Comparison of ENCODE assay signal across 14 cellular contexts in the genomic region with DNA sequence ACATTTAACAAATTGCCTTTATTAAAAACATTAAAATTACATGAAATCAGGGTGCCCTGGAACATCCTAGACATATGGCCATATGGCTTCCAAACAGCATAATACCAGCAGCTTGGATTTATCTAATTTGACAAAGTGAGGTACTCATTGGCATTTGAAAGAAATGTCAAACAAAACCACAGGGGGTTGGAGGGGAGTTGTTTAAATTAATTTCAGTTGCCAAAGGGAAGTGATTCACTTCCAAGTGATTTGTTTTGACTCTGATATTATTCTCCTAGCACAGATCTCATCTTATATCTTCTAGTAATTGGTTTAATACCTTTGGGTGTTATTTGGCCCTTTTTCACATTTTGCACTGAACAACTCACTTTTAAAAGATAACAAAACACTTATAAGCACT. TPM values are rescaled to one million over a fixed set of nuclear protein-coding genes. Genes with fewer than 3 reads are reported as not detected.
DNase-seq lines count a peak whose midpoint lies in the region; ATAC-seq lines count a peak whose summit lies in the region.
"Had no signal": no experiment of that assay in that cellular context is flagged by ENCODE, and none has a peak within 500 bp of the region (broad histone marks: within the 10 kb centered on the region; RNA-seq: fewer than 3 reads in every experiment).

No MANE protein-coding gene starts in this region.

- no peak for DNase-seq in activated naive CD8-positive, alpha-beta T cell treated with anti-CD3 and anti-CD28 coated beads, Interleukin-2, amount 50 U/mL, for 24 hours
- DNase-seq in activated naive CD8-positive, alpha-beta T cell treated with anti-CD3 and anti-CD28 coated beads for 36 hours = no peak
- DNase-seq in NCI-H446 treated with DMSO at 0.1 percent for 48 hours (lab: John Stamatoyannopoulos, UW) = peak; percentile 91
- peak; percentile 81 for DNase-seq in cerebellar cortex (ENCODE audit: low spot score)
- DNase-seq in activated CD4-positive, alpha-beta memory T cell treated with anti-CD3 and anti-CD28 coated beads for 36 hours = no peak
- DNase-seq in H4 (ENCODE audit: low spot score) = no peak
- no peak for DNase-seq in HT-29 (ENCODE audit: low spot score)
- DNase-seq: activated T-cell treated with anti-CD3 and anti-CD28 coated beads for 4 hours; amniotic stem cell; naive thymus-derived CD4-positive, alpha-beta T cell; NCI-H187; testis had no signal

- H3K9me3 Mint-ChIP-seq in activated naive CD8-positive, alpha-beta T cell treated with anti-CD3 and anti-CD28 coated beads, Interleukin-2, amount 50 U/mL, for 24 hours = no peaks in the 10 kb centered on the region
- no peaks in the 10 kb centered on the region for H3K9me3 Mint-ChIP-seq in activated naive CD8-positive, alpha-beta T cell treated with anti-CD3 and anti-CD28 coated beads for 36 hours
- H3K9me3 Mint-ChIP-seq in stimulated activated naive CD8-positive, alpha-beta T cell treated with anti-CD3 and anti-CD28 coated beads, Interleukin-15, Interleukin-2, amounts not matched to agents 100 ng/mL and 50 ng/mL, for 24 hours = no peaks in the 10 kb centered on the region
- no peaks in the 10 kb centered on the region for H3K9me3 Mint-ChIP-seq in activated CD4-positive, alpha-beta memory T cell treated with anti-CD3 and anti-CD28 coated beads for 36 hours

- H3K27me3 Mint-ChIP-seq in activated naive CD8-positive, alpha-beta T cell treated with anti-CD3 and anti-CD28 coated beads, Interleukin-2, amount 50 U/mL, for 24 hours = no peaks in the 10 kb centered on the region
- no peaks in the 10 kb centered on the region for H3K27me3 Mint-ChIP-seq in activated naive CD8-positive, alpha-beta T cell treated with anti-CD3 and anti-CD28 coated beads for 36 hours
- peaks cover 8% of the 10 kb centered on the region for H3K27me3 Mint-ChIP-seq in stimulated activated naive CD8-positive, alpha-beta T cell treated with anti-CD3 and anti-CD28 coated beads, Interleukin-15, Interleukin-2, amounts not matched to agents 100 ng/mL and 50 ng/mL, for 24 hours
- peaks cover 8% of the 10 kb centered on the region for H3K27me3 Mint-ChIP-seq in activated CD4-positive, alpha-beta memory T cell treated with anti-CD3 and anti-CD28 coated beads for 36 hours
- H3K27me3 Mint-ChIP-seq: progenitor cell of endocrine pancreas had no signal

- H3K4me3 Mint-ChIP-seq in activated naive CD8-positive, alpha-beta T cell treated with anti-CD3 and anti-CD28 coated beads, Interleukin-2, amount 50 U/mL, for 24 hours = peak overlapping the region; percentile 2
- no peak overlapping the region for H3K4me3 Mint-ChIP-seq in activated naive CD8-positive, alpha-beta T cell treated with anti-CD3 and anti-CD28 coated beads for 36 hours
- peak overlapping the region; percentile 12 for H3K4me3 Mint-ChIP-seq in stimulated activated naive CD8-positive, alpha-beta T cell treated with anti-CD3 and anti-CD28 coated beads, Interleukin-15, Interleukin-2, amounts not matched to agents 100 ng/mL and 50 ng/mL, for 24 hours
- H3K4me3 Mint-ChIP-seq in activated CD4-positive, alpha-beta memory T cell treated with anti-CD3 and anti-CD28 coated beads for 36 hours = no peak overlapping the region
- H3K4me3 Mint-ChIP-seq: naive thymus-derived CD4-positive, alpha-beta T cell had no signal

- ATAC-seq in activated naive CD8-positive, alpha-beta T cell treated with anti-CD3 and anti-CD28 coated beads, Interleukin-2, amount 50 U/mL, for 24 hours = peak; percentile 62
- ATAC-seq: naive thymus-derived CD4-positive, alpha-beta T cell had no signal

- H3K27ac Mint-ChIP-seq in activated naive CD8-positive, alpha-beta T cell treated with anti-CD3 and anti-CD28 coated beads, Interleukin-2, amount 50 U/mL, for 24 hours = no peak overlapping the region
- H3K27ac Mint-ChIP-seq in activated naive CD8-positive, alpha-beta T cell treated with anti-CD3 and anti-CD28 coated beads for 36 hours = no peak overlapping the region
- no peak overlapping the region for H3K27ac Mint-ChIP-seq in stimulated activated naive CD8-positive, alpha-beta T cell treated with anti-CD3 and anti-CD28 coated beads, Interleukin-15, Interleukin-2, amounts not matched to agents 100 ng/mL and 50 ng/mL, for 24 hours
- H3K27ac Mint-ChIP-seq in activated CD4-positive, alpha-beta memory T cell treated with anti-CD3 and anti-CD28 coated beads for 36 hours = no peak overlapping the region
- H3K27ac Mint-ChIP-seq: naive thymus-derived CD4-positive, alpha-beta T cell; progenitor cell of endocrine pancreas had no signal

- H3K4me1 Mint-ChIP-seq in activated naive CD8-positive, alpha-beta T cell treated with anti-CD3 and anti-CD28 coated beads, Interleukin-2, amount 50 U/mL, for 24 hours = peaks cover 35% of the 10 kb centered on the region
- peaks cover 19% of the 10 kb centered on the region for H3K4me1 Mint-ChIP-seq in activated naive CD8-positive, alpha-beta T cell treated with anti-CD3 and anti-CD28 coated beads for 36 hours
- H3K4me1 Mint-ChIP-seq in stimulated activated naive CD8-positive, alpha-beta T cell treated with anti-CD3 and anti-CD28 coated beads, Interleukin-15, Interleukin-2, amounts not matched to agents 100 ng/mL and 50 ng/mL, for 24 hours (ENCODE audit: low read depth) = peaks cover 33% of the 10 kb centered on the region
- peaks cover 19% of the 10 kb centered on the region for H3K4me1 Mint-ChIP-seq in activated CD4-positive, alpha-beta memory T cell treated with anti-CD3 and anti-CD28 coated beads for 36 hours (ENCODE audit: low read depth)

- peaks cover 2% of the 10 kb centered on the region for H3K36me3 Mint-ChIP-seq in activated naive CD8-positive, alpha-beta T cell treated with anti-CD3 and anti-CD28 coated beads, Interleukin-2, amount 50 U/mL, for 24 hours (ENCODE audit: low read depth)
- no peaks in the 10 kb centered on the region for H3K36me3 Mint-ChIP-seq in activated naive CD8-positive, alpha-beta T cell treated with anti-CD3 and anti-CD28 coated beads for 36 hours
- no peaks in the 10 kb centered on the region for H3K36me3 Mint-ChIP-seq in stimulated activated naive CD8-positive, alpha-beta T cell treated with anti-CD3 and anti-CD28 coated beads, Interleukin-15, Interleukin-2, amounts not matched to agents 100 ng/mL and 50 ng/mL, for 24 hours (ENCODE audit: low read depth)
- no peaks in the 10 kb centered on the region for H3K36me3 Mint-ChIP-seq in activated CD4-positive, alpha-beta memory T cell treated with anti-CD3 and anti-CD28 coated beads for 36 hours

- POLR2A ChIA-PET in activated CD4-positive, alpha-beta memory T cell treated with anti-CD3 and anti-CD28 coated beads for 36 hours (lab: Charles Lee) = interaction anchor here (0.5 kb wide), 1 partner anchor 136 kb away, joined by 3 read pairs; no protein-coding TSS in a partner anchor

- intact Hi-C loops in activated CD4-positive, alpha-beta memory T cell treated with anti-CD3 and anti-CD28 coated beads for 36 hours (cut with micrococcal nuclease) = no loop called here

- CTCF ChIA-PET in activated CD4-positive, alpha-beta memory T cell treated with anti-CD3 and anti-CD28 coated beads for 36 hours (lab: Charles Lee) = no interaction called here

RNA-seq across cellular contexts. Expression of a gene that starts 24.5 kb away (rescaled TPM):
- total RNA-seq in activated naive CD8-positive, alpha-beta T cell treated with anti-CD3 and anti-CD28 coated beads for 36 hours = 10 to 100 TPM; 13.5 to 17.3 TPM
- total RNA-seq in activated CD4-positive, alpha-beta memory T cell treated with anti-CD3 and anti-CD28 coated beads for 36 hours = 10 to 100 TPM; 17.7 to 20.1 TPM
- total RNA-seq in H4 (2014; rRNA removed; shearing (Covaris generic)) = 2.2 and 3.3 TPM in 2 replicates
- 5.9 and 9.0 TPM in 2 replicates for total RNA-seq in HT-29 (2014; rRNA removed; shearing (Covaris generic))

Comparison
In these comparisons a context has a peak if more than half of its experiments do, and no peak if none do; other contexts are left out.
1. H3K4me3 Mint-ChIP-seq: peak in activated naive CD8-positive, alpha-beta T cell treated with anti-CD3 and anti-CD28 coated beads, Interleukin-2, amount 50 U/mL, for 24 hours (single experiment) and stimulated activated naive CD8-positive, alpha-beta T cell treated with anti-CD3 and anti-CD28 coated beads, Interleukin-15, Interleukin-2, amounts not matched to agents 100 ng/mL and 50 ng/mL, for 24 hours (single experiment); none in activated naive CD8-positive, alpha-beta T cell treated with anti-CD3 and anti-CD28 coated beads for 36 hours (single experiment) and activated CD4-positive, alpha-beta memory T cell treated with anti-CD3 and anti-CD28 coated beads for 36 hours (single experiment).
2. DNase-seq: peak in NCI-H446 treated with DMSO at 0.1 percent for 48 hours (single experiment) and cerebellar cortex (single experiment); none in activated naive CD8-positive, alpha-beta T cell treated with anti-CD3 and anti-CD28 coated beads, Interleukin-2, amount 50 U/mL, for 24 hours (single experiment), activated naive CD8-positive, alpha-beta T cell treated with anti-CD3 and anti-CD28 coated beads for 36 hours (single experiment), activated CD4-positive, alpha-beta memory T cell treated with anti-CD3 and anti-CD28 coated beads for 36 hours (single experiment), H4 (single experiment) and HT-29 (single experiment).